ENCODE assay signal across 9 cellular contexts in genomic region chr4:67122029-67122428, GRCh38.
DNase-seq lines count a peak whose midpoint lies in the region; ATAC-seq and TF ChIP-seq lines count a peak whose summit lies in the region.
"Had no signal": no experiment of that assay in that cellular context is flagged by ENCODE, and none has a peak within 500 bp of the region (broad histone marks: within the 10 kb centered on the region; RNA-seq: fewer than 3 reads in every experiment).

No MANE protein-coding gene starts in this region.

- H3K36me3 Mint-ChIP-seq in chondrocyte (ENCODE audit: low read depth): no peaks in the 10 kb centered on the region
- no peaks in the 10 kb centered on the region for H3K36me3 Mint-ChIP-seq in activated T-cell treated with anti-CD3 and anti-CD28 coated beads, Interleukin-2, amount 50 U/mL, for 72 hours (ENCODE audit: insufficient read depth in 2 of 2)

- no peak overlapping the region for H3K4me3 Mint-ChIP-seq in chondrocyte (ENCODE audit: unreplicated experiment)
- no peak overlapping the region for H3K4me3 Mint-ChIP-seq in activated T-cell treated with anti-CD3 and anti-CD28 coated beads, Interleukin-2, amount 50 U/mL, for 72 hours
- no peak overlapping the region for H3K4me3 Mint-ChIP-seq in stimulated activated naive CD8-positive, alpha-beta T cell treated with anti-CD3 and anti-CD28 coated beads, Interleukin-15, amount 100 ng/mL, for 72 hours

- H3K27ac Mint-ChIP-seq in chondrocyte (ENCODE audit: unreplicated experiment): no peak overlapping the region
- no peak overlapping the region for H3K27ac Mint-ChIP-seq in activated T-cell treated with anti-CD3 and anti-CD28 coated beads, Interleukin-2, amount 50 U/mL, for 72 hours
- H3K27ac Mint-ChIP-seq in stimulated activated naive CD8-positive, alpha-beta T cell treated with anti-CD3 and anti-CD28 coated beads, Interleukin-15, amount 100 ng/mL, for 72 hours: no peak overlapping the region

- ATAC-seq in activated T-cell treated with anti-CD3 and anti-CD28 coated beads, Interleukin-2, amount 50 U/mL, for 72 hours (replicated peaks in 1 of 2): no peak
- no peak for ATAC-seq in stimulated activated naive CD8-positive, alpha-beta T cell treated with anti-CD3 and anti-CD28 coated beads, Interleukin-15, amount 100 ng/mL, for 72 hours

- peaks cover 3% of the 10 kb centered on the region for H3K27me3 Mint-ChIP-seq in chondrocyte (ENCODE audit: low read depth)
- no peaks in the 10 kb centered on the region for H3K27me3 Mint-ChIP-seq in activated T-cell treated with anti-CD3 and anti-CD28 coated beads, Interleukin-2, amount 50 U/mL, for 72 hours (ENCODE audit: low read depth)
- H3K27me3 Mint-ChIP-seq in stimulated activated naive CD8-positive, alpha-beta T cell treated with anti-CD3 and anti-CD28 coated beads, Interleukin-15, amount 100 ng/mL, for 72 hours: no peaks in the 10 kb centered on the region

- DNase-seq in NCI-H510A treated with DMSO at 0.1 percent for 48 hours (lab: John Stamatoyannopoulos, UW) (peak; percentile 26), NCI-H510A (lab: John Stamatoyannopoulos, UW) (no peak), NCI-H2227 (lab: John Stamatoyannopoulos, UW; ENCODE audit: unreplicated experiment) (peak; percentile 38), chondrocyte (ENCODE audit: low spot score) (no peak), retinal pigment epithelial cell (ENCODE audit: low read depth) (no peak), ecto neural progenitor cell (ENCODE audit: low spot score) (no peak)
- DNase-seq in activated T-cell treated with anti-CD3 and anti-CD28 coated beads, Interleukin-2, amount 50 U/mL, for 72 hours: no peak
- no peak for DNase-seq in stimulated activated naive CD8-positive, alpha-beta T cell treated with anti-CD3 and anti-CD28 coated beads, Interleukin-15, amount 100 ng/mL, for 72 hours
- DNase-seq: activated naive CD4-positive, alpha-beta T cell treated with Interleukin-2 at 50 U/mL for 16 hours had no signal

- H3K9me3 Mint-ChIP-seq in chondrocyte (ENCODE audit: low read depth): peaks cover 8% of the 10 kb centered on the region
- no peaks in the 10 kb centered on the region for H3K9me3 Mint-ChIP-seq in activated T-cell treated with anti-CD3 and anti-CD28 coated beads, Interleukin-2, amount 50 U/mL, for 72 hours
- no peaks in the 10 kb centered on the region for H3K9me3 Mint-ChIP-seq in stimulated activated naive CD8-positive, alpha-beta T cell treated with anti-CD3 and anti-CD28 coated beads, Interleukin-15, amount 100 ng/mL, for 72 hours

- peaks cover 3% of the 10 kb centered on the region for H3K4me1 Mint-ChIP-seq in chondrocyte (ENCODE audit: low read depth)
- H3K4me1 Mint-ChIP-seq in activated T-cell treated with anti-CD3 and anti-CD28 coated beads, Interleukin-2, amount 50 U/mL, for 72 hours (ENCODE audit: low read depth): no peaks in the 10 kb centered on the region
- no peaks in the 10 kb centered on the region for H3K4me1 Mint-ChIP-seq in stimulated activated naive CD8-positive, alpha-beta T cell treated with anti-CD3 and anti-CD28 coated beads, Interleukin-15, amount 100 ng/mL, for 72 hours

- no peak overlapping the region for H3K4me3 ChIP-seq in retinal pigment epithelial cell (ENCODE audit: low read length)

- TF ChIP-seq CTCF in chondrocyte (IDR thresholded peaks at IDR 0.05) (peak; percentile 72), retinal pigment epithelial cell (conservative IDR thresholded peaks at IDR 0.05; ENCODE audit: low read depth, low read length) (peak; percentile 72)

Comparison
In these comparisons a context has a peak if more than half of its experiments do, and no peak if none do; other contexts are left out.
1. DNase-seq: peak in NCI-H510A treated with DMSO at 0.1 percent for 48 hours (single experiment) and NCI-H2227 (single experiment); none in NCI-H510A (single experiment), chondrocyte (single experiment), retinal pigment epithelial cell (single experiment), activated T-cell treated with anti-CD3 and anti-CD28 coated beads, Interleukin-2, amount 50 U/mL, for 72 hours (0 of 2), stimulated activated naive CD8-positive, alpha-beta T cell treated with anti-CD3 and anti-CD28 coated beads, Interleukin-15, amount 100 ng/mL, for 72 hours (0 of 2) and ecto neural progenitor cell (single experiment).